Comparison of ENCODE assay signal across 1 cellular context in genomic region chr14:24429395-24430142, GRCh38.
TF ChIP-seq lines count a peak whose summit lies in the region.

TSS of gene CBLN3 (minus strand) at chr14:24429668. CDS start at chr14:24429054, 614 bp downstream.
TSS of gene KHNYN (plus strand) at chr14:24429954. CDS start at chr14:24430731, 777 bp downstream.

TF ChIP-seq in HepG2, 621 proteins besides CTCF, POLR2A, EP300 and RAD21 (continued from another document and continues in another):
- TF ChIP-seq ZBTB40 (IDR thresholded peaks at IDR 0.05) = no peak
- TF ChIP-seq ZBTB40 (CRISPR knock-in tag; IDR thresholded peaks at IDR 0.05) = peak; percentile 92
- TF ChIP-seq STAT6 (CRISPR knock-in tag; IDR thresholded peaks at IDR 0.05; ENCODE audit: borderline replicate concordance) = no peak; the same call in 1 of the 2 replicates
- TF ChIP-seq PRPF4 (IDR thresholded peaks at IDR 0.05; ENCODE audit: low read depth, low read length, poor library complexity, severe bottlenecking) = no peak
- TF ChIP-seq HMGA1 (CRISPR knock-in tag; conservative IDR thresholded peaks at IDR 0.05) = no peak
- TF ChIP-seq ZNF33A (CRISPR knock-in tag; IDR thresholded peaks at IDR 0.05; ENCODE audit: borderline replicate concordance) = no peak
- peak; percentile 78; the same call in 1 of the 2 replicates for TF ChIP-seq PATZ1 (CRISPR knock-in tag; IDR thresholded peaks at IDR 0.05)
- TF ChIP-seq SP5 (CRISPR knock-in tag; IDR thresholded peaks at IDR 0.05; ENCODE audit: borderline replicate concordance, low read depth) = peak; percentile 84
- peak; percentile 55; the same call in 1 of the 2 replicates for TF ChIP-seq RERE (CRISPR knock-in tag; IDR thresholded peaks at IDR 0.05; ENCODE audit: low read depth)
- TF ChIP-seq MBNL3 (CRISPR knock-in tag; conservative IDR thresholded peaks at IDR 0.05) = no peak
- peak; percentile 93 for TF ChIP-seq ZNF441 (CRISPR knock-in tag; IDR thresholded peaks at IDR 0.05; ENCODE audit: borderline replicate concordance)
- TF ChIP-seq ZNF383 (CRISPR knock-in tag; IDR thresholded peaks at IDR 0.05; ENCODE audit: borderline replicate concordance) = no peak
- peak; percentile 71; the same call in 1 of the 2 replicates for TF ChIP-seq ZMYM3 (CRISPR knock-in tag; IDR thresholded peaks at IDR 0.05)
- peak; percentile 78 for TF ChIP-seq YEATS2 (CRISPR knock-in tag; IDR thresholded peaks at IDR 0.05; ENCODE audit: borderline replicate concordance)
- TF ChIP-seq POGZ (CRISPR knock-in tag; IDR thresholded peaks at IDR 0.05) = peak; percentile 82
- peak; percentile 48; the same call in 1 of the 2 replicates for TF ChIP-seq ZBTB42 (CRISPR knock-in tag; IDR thresholded peaks at IDR 0.05)
- peak; percentile 78 for TF ChIP-seq SRSF1 (optimal IDR thresholded peaks at IDR 0.05; ENCODE audit: low read depth, low read length)
- peak; percentile 59; the same call in 1 of the 2 replicates for TF ChIP-seq THRA (CRISPR knock-in tag; IDR thresholded peaks at IDR 0.05; ENCODE audit: borderline replicate concordance)
- TF ChIP-seq ZNF232 (CRISPR knock-in tag; IDR thresholded peaks at IDR 0.05; ENCODE audit: borderline replicate concordance) = no peak; the same call in 1 of the 2 replicates
- TF ChIP-seq ZSCAN9 (CRISPR knock-in tag; IDR thresholded peaks at IDR 0.05; ENCODE audit: borderline replicate concordance) = peak; percentile 90
- TF ChIP-seq GABPB1 (CRISPR knock-in tag; IDR thresholded peaks at IDR 0.05) = peak; percentile 93
- TF ChIP-seq ZNF75D (CRISPR knock-in tag; IDR thresholded peaks at IDR 0.05; ENCODE audit: borderline replicate concordance) = no peak
- no peak for TF ChIP-seq JDP2 (CRISPR knock-in tag; IDR thresholded peaks at IDR 0.05; ENCODE audit: borderline replicate concordance)
- TF ChIP-seq SMAD9 (CRISPR knock-in tag; IDR thresholded peaks at IDR 0.05) = peak; percentile 99
